In genomic region chr3:142285057-142285666, GRCh38 we compare ENCODE assay signal across 21 cellular contexts. TPM values are rescaled to one million over a fixed set of nuclear protein-coding genes. Genes with fewer than 3 reads are reported as not detected.
DNase-seq lines count a peak whose midpoint lies in the region; FAIRE-seq and TF ChIP-seq lines count a peak whose summit lies in the region.
"Had no signal": no experiment of that assay in that cellular context is flagged by ENCODE, and none has a peak within 500 bp of the region (broad histone marks: within the 10 kb centered on the region; RNA-seq: fewer than 3 reads in every experiment).

No MANE protein-coding gene starts in this region.

- H3K27ac ChIP-seq in SJCRH30 (no peak overlapping the region), neural cell (ENCODE audit: low read length) (no peak overlapping the region), breast epithelium (no peak overlapping the region)
- H3K27ac ChIP-seq: A549; BLaER1 treated with 17β-estradiol and CSF1 and Interleukin-3, amounts not matched to agents 10 nM and 100 nM; esophagus muscularis mucosa; gastroesophageal sphincter; vagina had no signal

- DNase-seq in NCI-H1436 (lab: John Stamatoyannopoulos, UW) = peak; percentile 6
- DNase-seq in NCI-H1436 treated with DMSO at 0.1 percent for 48 hours (lab: John Stamatoyannopoulos, UW) = no peak
- peak; percentile 16 for DNase-seq in NCI-H2029 treated with DMSO at 0.1 percent for 48 hours (lab: John Stamatoyannopoulos, UW)
- DNase-seq in SJCRH30 = peak; percentile 26 to 56
- no peak for DNase-seq in GM12892 (ENCODE audit: insufficient read length)
- DNase-seq in breast epithelium (ENCODE audit: low spot score in 2 of 2) = no peak
- DNase-seq in activated CD4-positive, CD25-positive, alpha-beta regulatory T cell (lab: John Stamatoyannopoulos, UW) = no peak
- DNase-seq: activated CD4-positive, alpha-beta T cell treated with anti-CD3 and anti-CD28 coated beads for 48 hours; activated naive CD8-positive, alpha-beta T cell treated with anti-CD3 and anti-CD28 coated beads, Interleukin-2, amount 10 ng/mL, durations not matched to agents 7 days and 5 days; effector CD8-positive, alpha-beta T cell; kidney; NCI-H1930; SW 1271 had no signal

- H3K9me3 ChIP-seq in SJCRH30 (replicated peaks) (peaks cover 20% of the 10 kb centered on the region), neural cell (ENCODE audit: low read length) (no peaks in the 10 kb centered on the region), breast epithelium (peaks cover 0 to 12% of the 10 kb centered on the region in 2 donors)

- FAIRE-seq in GM12892 (lab: Jason Lieb, UNC) = no peak
- FAIRE-seq: A549, G401.6, kidney, TTC549 had no signal

- H3K27me3 ChIP-seq in SJCRH30 (no peaks in the 10 kb centered on the region), neural cell (ENCODE audit: insufficient read depth, low read depth, low read length) (no peaks in the 10 kb centered on the region), breast epithelium (no peaks in the 10 kb centered on the region)
- H3K27me3 ChIP-seq: BLaER1 treated with 17β-estradiol and CSF1 and Interleukin-3, amounts not matched to agents 10 nM and 100 nM; esophagus muscularis mucosa; gastroesophageal sphincter; vagina had no signal

- intact Hi-C loops in breast epithelium (cut with DNase I; ENCODE audit: low total_unique reads) = no loop called here

- H3F3A ChIP-seq in neural cell (ENCODE audit: insufficient read depth, low read length, poor library complexity, severe bottlenecking) = no peaks in the 10 kb centered on the region

- no peaks in the 10 kb centered on the region for H4K20me1 ChIP-seq in neural cell (ENCODE audit: insufficient read depth)
- H4K20me1 ChIP-seq: BLaER1 treated with 17β-estradiol and CSF1 and Interleukin-3, amounts not matched to agents 10 nM and 100 nM had no signal

- peak overlapping the region; percentile 40 for H2AFZ ChIP-seq in neural cell (ENCODE audit: low read depth, low read length)

- H3K9ac ChIP-seq in neural cell (ENCODE audit: low read length) = no peak overlapping the region
- H3K9ac ChIP-seq: BLaER1 treated with 17β-estradiol and CSF1 and Interleukin-3, amounts not matched to agents 10 nM and 100 nM had no signal

- TF ChIP-seq RAD21 in neural cell (conservative IDR thresholded peaks at IDR 0.05) = no peak

- TF ChIP-seq POLR2A in GM12892 (IDR thresholded peaks at IDR 0.05; ENCODE audit: low read depth, low read length) = no peak
- no peak for TF ChIP-seq POLR2A in breast epithelium (IDR thresholded peaks at IDR 0.05)

- H3K9me2 ChIP-seq in neural cell (ENCODE audit: insufficient read depth, low read length) = no peaks in the 10 kb centered on the region

- no peak for TF ChIP-seq EP300 in neural cell (conservative IDR thresholded peaks at IDR 0.05; ENCODE audit: poor library complexity, severe bottlenecking)

- H3K36me3 ChIP-seq in SJCRH30 (no peaks in the 10 kb centered on the region; the same call in 1 of the 2 replicates), neural cell (ENCODE audit: insufficient read depth, low read length) (no peaks in the 10 kb centered on the region), breast epithelium (no peaks in the 10 kb centered on the region)
- H3K36me3 ChIP-seq: esophagus muscularis mucosa, gastroesophageal sphincter, vagina had no signal

- H3K4me1 ChIP-seq in SJCRH30 = peaks cover 3% of the 10 kb centered on the region; the same call in 1 of the 2 replicates
- H3K4me1 ChIP-seq in breast epithelium = no peaks in the 10 kb centered on the region
- H3K4me1 ChIP-seq: A549; BLaER1 treated with 17β-estradiol and CSF1 and Interleukin-3, amounts not matched to agents 10 nM and 100 nM; vagina had no signal

- TF ChIP-seq CTCF in neural cell (IDR thresholded peaks at IDR 0.05; ENCODE audit: poor library complexity, severe bottlenecking) (no peak), breast epithelium (IDR thresholded peaks at IDR 0.05) (no peak)

- H3K4me2 ChIP-seq in neural cell (ENCODE audit: low read length) = no peak overlapping the region
- H3K4me2 ChIP-seq: A549; BLaER1 treated with 17β-estradiol and CSF1 and Interleukin-3, amounts not matched to agents 10 nM and 100 nM had no signal

- no peaks in the 10 kb centered on the region for H3K79me2 ChIP-seq in neural cell (replicated peaks; ENCODE audit: insufficient read depth, low read length)

- H3K4me3 ChIP-seq in SJCRH30 (no peak overlapping the region), neural cell (ENCODE audit: low read length) (no peak overlapping the region), breast epithelium (no peak overlapping the region)
- H3K4me3 ChIP-seq: A549; BLaER1 treated with 17β-estradiol and CSF1 and Interleukin-3, amounts not matched to agents 10 nM and 100 nM; esophagus muscularis mucosa; gastroesophageal sphincter; vagina had no signal

TF ChIP-seq in neural cell, 6 proteins besides CTCF, POLR2A, EP300 and RAD21:
- TF ChIP-seq EZH2 (IDR thresholded peaks at IDR 0.05; ENCODE audit: borderline replicate concordance, insufficient read depth, low read length, poor library complexity, severe bottlenecking) = no peak
- no peak for TF ChIP-seq MXI1 (conservative IDR thresholded peaks at IDR 0.05; ENCODE audit: poor library complexity, severe bottlenecking)
- TF ChIP-seq TAF1 (IDR thresholded peaks at IDR 0.05; ENCODE audit: low read depth) = no peak
- no peak for TF ChIP-seq REST (IDR thresholded peaks at IDR 0.05; ENCODE audit: borderline replicate concordance)
- TF ChIP-seq SMC3 (conservative IDR thresholded peaks at IDR 0.05; ENCODE audit: poor library complexity) = no peak
- TF ChIP-seq POLR2AphosphoS5 (IDR thresholded peaks at IDR 0.05) = no peak

RNA-seq across cellular contexts. Expression of gene GK5, which starts 59.8 kb away (rescaled TPM):
- 6.5 and 10.5 TPM in 2 replicates for total RNA-seq in SJCRH30 (2014; rRNA removed; shearing (Covaris generic))
- polyA plus RNA-seq in neural cell = 38.7 and 48.1 TPM in 2 replicates
- polyA minus RNA-seq in neural cell = 35.1 and 37.0 TPM in 2 replicates
- polyA plus RNA-seq in GM12892 (2012; ENCODE audit: missing spikeins) = 9.6 TPM
- total RNA-seq in breast epithelium = 10 to 100 TPM; 18.7 to 56.3 (median 30.2) TPM

Comparison
In these comparisons a context has a peak if more than half of its experiments do, and no peak if none do; other contexts are left out.
1. DNase-seq: peak in NCI-H1436 (single experiment), NCI-H2029 treated with DMSO at 0.1 percent for 48 hours (single experiment) and SJCRH30 (2 of 2); none in NCI-H1436 treated with DMSO at 0.1 percent for 48 hours (single experiment), GM12892 (single experiment), breast epithelium (0 of 2) and activated CD4-positive, CD25-positive, alpha-beta regulatory T cell (0 of 4).